ENCODE assay signal across 25 cellular contexts in genomic region chr12:124511259-124511985, GRCh38. TPM values are rescaled to one million over a fixed set of nuclear protein-coding genes. Genes with fewer than 3 reads are reported as not detected.
DNase-seq lines count a peak whose midpoint lies in the region; ATAC-seq and TF ChIP-seq lines count a peak whose summit lies in the region.
"Had no signal": no experiment of that assay in that cellular context is flagged by ENCODE, and none has a peak within 500 bp of the region (broad histone marks: within the 10 kb centered on the region; RNA-seq: fewer than 3 reads in every experiment).

No MANE protein-coding gene starts in this region.

- H2BK120ac ChIP-seq in mesenchymal stem cell (ENCODE audit: low read depth, low read length): peak overlapping the region; percentile 29

- no peak overlapping the region for H3K4me3 Mint-ChIP-seq in MCF 10A (ENCODE audit: unreplicated experiment)
- H3K4me3 Mint-ChIP-seq: activated CD8-positive, alpha-beta T cell treated with anti-CD3 and anti-CD28 coated beads for 36 hours; mesothelial cell of epicardium; T-helper 2 cell treated with Interferon-gamma antibody and Interleukin-4, amounts not matched to agents 5 μg/mL and 100 μg/mL, for 36 hours had no signal

- TF ChIP-seq CTCF in MCF 10A (IDR thresholded peaks at IDR 0.05; ENCODE audit: unreplicated experiment) (no peak), mammary epithelial cell (conservative IDR thresholded peaks at IDR 0.05 in 1 of 2, IDR thresholded peaks at IDR 0.05 in 1 of 2; ENCODE audit: extremely low read depth in 1 of 2, insufficient read depth in 1 of 2, low read depth in 1 of 2, low read length in 2 of 2) (no peak), WERI-Rb-1 (IDR thresholded peaks at IDR 0.05; ENCODE audit: low read depth, low read length) (no peak), stomach (IDR thresholded peaks at IDR 0.05) (no peak)

- H3K9me3 ChIP-seq in mammary epithelial cell (replicated peaks; ENCODE audit: insufficient read depth, low read length) (no peaks in the 10 kb centered on the region), WERI-Rb-1 (ENCODE audit: severe bottlenecking) (no peaks in the 10 kb centered on the region), mesenchymal stem cell (ENCODE audit: control insufficient read depth, low read length) (no peaks in the 10 kb centered on the region), stomach (no peaks in the 10 kb centered on the region)
- H3K9me3 ChIP-seq: vagina had no signal

- H4K91ac ChIP-seq in mesenchymal stem cell (ENCODE audit: low read length): peak overlapping the region; percentile 52

- peaks cover 47% of the 10 kb centered on the region for H3K4me1 Mint-ChIP-seq in MCF 10A (ENCODE audit: insufficient read depth, unreplicated experiment)

- H3K4ac ChIP-seq in mesenchymal stem cell (ENCODE audit: low read depth in 1 of 2, low read length in 2 of 2): peak overlapping the region in 1 of 2 experiments; percentile 32

- DNase-seq in MCF 10A (ENCODE audit: unreplicated experiment) (no peak), mammary epithelial cell (no peak), WERI-Rb-1 (no peak), mesenchymal stem cell (no peak), stomach (no peak)
- DNase-seq in stimulated activated naive CD4-positive, alpha-beta T cell treated with Interleukin-2 at 50 U/mL for 16 hours (lab: John Stamatoyannopoulos, UW): no peak
- DNase-seq: 8988T; activated CD8-positive, alpha-beta T cell treated with anti-CD3 and anti-CD28 coated beads for 36 hours; activated naive CD4-positive, alpha-beta T cell; AML-193; amniotic stem cell; effector CD8-positive, alpha-beta T cell; HCEC 1CT; kidney glomerular epithelial cell; NCI-H1436; NCI-H748 treated with DMSO at 0.1 percent for 48 hours; small intestine; stimulated activated CD4-positive, alpha-beta T cell treated with anti-CD3 and anti-CD28 coated beads, Interleukin-4, amount 100 ng/mL, for 1 hour had no signal

- H3K27ac ChIP-seq in mammary epithelial cell (ENCODE audit: insufficient read depth, low read depth, low read length) (no peak overlapping the region), WERI-Rb-1 (peak overlapping the region; percentile 21), mesenchymal stem cell (ENCODE audit: low read length, poor library complexity, severe bottlenecking) (peak overlapping the region; percentile 70), stomach (peak overlapping the region in 4 of 5 donors; percentile 78 to 87 (median 80))

- H2AK5ac ChIP-seq in mesenchymal stem cell (ENCODE audit: low read length, severe bottlenecking): peak overlapping the region; percentile 67

- H4K8ac ChIP-seq in mesenchymal stem cell (ENCODE audit: low read length): no peak overlapping the region

- H3K27me3 ChIP-seq in mammary epithelial cell (ENCODE audit: insufficient read depth, low read length) (no peaks in the 10 kb centered on the region), WERI-Rb-1 (ENCODE audit: insufficient read depth, low read depth, severe bottlenecking) (no peaks in the 10 kb centered on the region), mesenchymal stem cell (ENCODE audit: control insufficient read depth in 1 of 2, insufficient read depth in 1 of 2, low read length in 2 of 2) (no peaks in the 10 kb centered on the region), stomach (no peaks in the 10 kb centered on the region)
- H3K27me3 ChIP-seq: vagina had no signal

- H3K4me3 ChIP-seq in mammary epithelial cell (replicated peaks in 1 of 3; ENCODE audit: insufficient read depth in 1 of 3, low read depth in 2 of 3, low read length in 3 of 3) (no peak overlapping the region), WERI-Rb-1 (ENCODE audit: low read depth, low read length) (no peak overlapping the region), mesenchymal stem cell (ENCODE audit: insufficient read depth in 1 of 2, low read depth in 1 of 2, low read length in 2 of 2) (no peak overlapping the region), stomach (no peak overlapping the region)
- H3K4me3 ChIP-seq: vagina had no signal

- H3K27ac Mint-ChIP-seq in MCF 10A (ENCODE audit: low read depth, unreplicated experiment): peak overlapping the region; percentile 69
- H3K27ac Mint-ChIP-seq: activated CD8-positive, alpha-beta T cell treated with anti-CD3 and anti-CD28 coated beads for 36 hours; T-helper 2 cell treated with Interferon-gamma antibody and Interleukin-4, amounts not matched to agents 5 μg/mL and 100 μg/mL, for 36 hours had no signal

- no peak overlapping the region for H3K4me2 ChIP-seq in mammary epithelial cell (ENCODE audit: insufficient read depth, low read depth, low read length)
- H3K4me2 ChIP-seq in mesenchymal stem cell (ENCODE audit: low read length, poor library complexity, severe bottlenecking): no peak overlapping the region

- H2BK5ac ChIP-seq in mesenchymal stem cell (ENCODE audit: low read depth, low read length, poor library complexity, severe bottlenecking): no peak overlapping the region

- TF ChIP-seq EP300 in stomach (IDR thresholded peaks at IDR 0.05): no peak

- no peaks in the 10 kb centered on the region for H3K9me3 Mint-ChIP-seq in MCF 10A (ENCODE audit: unreplicated experiment)
- H3K9me3 Mint-ChIP-seq: activated CD8-positive, alpha-beta T cell treated with anti-CD3 and anti-CD28 coated beads for 36 hours; mesothelial cell of epicardium; nephron; T-helper 2 cell treated with Interferon-gamma antibody and Interleukin-4, amounts not matched to agents 5 μg/mL and 100 μg/mL, for 36 hours had no signal

- WGBS in mammary epithelial cell (ENCODE audit: low coverage, missing lambda C conversion rate): 97% methylated on average over 5 of the region's 23 CpGs
- 88% methylated on average over 23 of the region's 23 CpGs for WGBS in mesenchymal stem cell
- WGBS in stomach, 5 donors: 87 to 91% (median 90%) methylated on average over 18 to 23 of the region's 23 CpGs

- no peaks in the 10 kb centered on the region for H4K20me1 ChIP-seq in mammary epithelial cell (ENCODE audit: insufficient read depth, low read length)

- dilution Hi-C loops in mammary epithelial cell (cut with HindIII; ENCODE audit: low sequenced_read_pairs): loop anchor here (5.0 kb wide), 1 partner anchor 171 kb away; no protein-coding TSS in a partner anchor

- H3K14ac ChIP-seq in mesenchymal stem cell (ENCODE audit: low read length in 2 of 2): peak overlapping the region in 1 of 2 experiments; percentile 12

- H3K36me3 ChIP-seq in mammary epithelial cell (ENCODE audit: insufficient read depth, low read length) (no peaks in the 10 kb centered on the region), WERI-Rb-1 (peaks cover 56% of the 10 kb centered on the region), mesenchymal stem cell (ENCODE audit: control insufficient read depth in 1 of 2, insufficient read depth in 2 of 2, low read depth in 1 of 2, low read length in 2 of 2) (peaks cover 12 to 53% of the 10 kb centered on the region in 2 experiments), stomach (no peaks in the 10 kb centered on the region)
- H3K36me3 ChIP-seq: vagina had no signal

- peaks cover 49% of the 10 kb centered on the region for H3K36me3 Mint-ChIP-seq in MCF 10A (ENCODE audit: insufficient read depth, unreplicated experiment)

- ATAC-seq in HG02678 (IDR thresholded peaks at IDR 0.05; ENCODE audit: unreplicated experiment): no peak
- ATAC-seq in HG03520 (IDR thresholded peaks at IDR 0.05; ENCODE audit: unreplicated experiment): no peak
- ATAC-seq: activated CD8-positive, alpha-beta T cell treated with anti-CD3 and anti-CD28 coated beads for 36 hours; esophagus mucosa had no signal

- BruUV-seq in MCF 10A (replicated peaks; lab: Mats Ljungman, UMichigan) (no TSS peak), mammary epithelial cell (replicated peaks; lab: Mats Ljungman, UMichigan) (no TSS peak)

- no peak overlapping the region for H2BK15ac ChIP-seq in mesenchymal stem cell (ENCODE audit: low read depth, poor library complexity, severe bottlenecking)

- POLR2A ChIA-PET in MCF 10A (lab: Yijun Ruan, JAX): interaction anchor here (1.0 to 2.1 kb wide), 2 partner anchors 55 to 122 kb away, joined by 3 to 9 read pairs; no protein-coding TSS in a partner anchor

- H3K23ac ChIP-seq in mesenchymal stem cell (ENCODE audit: low read length in 2 of 2): no peak overlapping the region

- H2AFZ ChIP-seq in mammary epithelial cell (ENCODE audit: low read depth, low read length): no peak overlapping the region
- no peak overlapping the region for H2AFZ ChIP-seq in mesenchymal stem cell (ENCODE audit: low read depth, low read length)

- intact Hi-C loops in MCF 10A (cut with micrococcal nuclease) (loop anchor here (5.0 to 10.0 kb wide), 4 partner anchors 127 to 393 kb away; no protein-coding TSS in a partner anchor), mammary epithelial cell (cut with micrococcal nuclease) (loop anchor here (5.0 kb wide), 1 partner anchor 89 kb away; no protein-coding TSS in a partner anchor), stomach (cut with DNase I; ENCODE audit: low total_unique reads) (no loop called here)

- H2BK12ac ChIP-seq in mesenchymal stem cell (ENCODE audit: low read length in 2 of 2): peak overlapping the region; percentile 60 to 98

- no peaks in the 10 kb centered on the region for H3K27me3 Mint-ChIP-seq in MCF 10A (ENCODE audit: insufficient read depth, unreplicated experiment)
- H3K27me3 Mint-ChIP-seq: activated CD8-positive, alpha-beta T cell treated with anti-CD3 and anti-CD28 coated beads for 36 hours had no signal

- no peak for TF ChIP-seq POLR2A in stomach (IDR thresholded peaks at IDR 0.05)

- peak overlapping the region in 1 of 2 experiments; percentile 86 for H3K18ac ChIP-seq in mesenchymal stem cell (ENCODE audit: low read depth in 1 of 2, low read length in 2 of 2)

- peaks cover 90% of the 10 kb centered on the region for H3K79me2 ChIP-seq in mammary epithelial cell (ENCODE audit: insufficient read depth, low read length)

- H3K4me1 ChIP-seq in mammary epithelial cell (ENCODE audit: insufficient read depth, low read length) (peaks cover 87% of the 10 kb centered on the region), mesenchymal stem cell (ENCODE audit: control insufficient read depth, insufficient read depth, low read depth, low read length) (peaks cover 88% of the 10 kb centered on the region), stomach (peaks cover 69 to 100% (median 88%) of the 10 kb centered on the region in 4 donors)

- CTCF ChIA-PET in MCF 10A (lab: Yijun Ruan, JAX) (interaction anchor here (1.6 kb wide), 1 partner anchor 253 kb away, joined by 4 read pairs; no protein-coding TSS in a partner anchor), mammary epithelial cell (lab: Charles Lee; ENCODE audit: low non-redundant PET) (no interaction called here)

- H3K9ac ChIP-seq in mammary epithelial cell (ENCODE audit: insufficient read depth, low read length) (no peak overlapping the region), mesenchymal stem cell (ENCODE audit: low read length) (no peak overlapping the region)

- in situ Hi-C loops in mammary epithelial cell (cut with MboI; ENCODE audit: low sequenced_read_pairs in 2 of 2): no loop called here

- no peaks in the 10 kb centered on the region for H3K79me1 ChIP-seq in mesenchymal stem cell (replicated peaks; ENCODE audit: low read length, poor library complexity, severe bottlenecking)

RNA-seq across cellular contexts. Expression of gene NCOR2, which starts 56.0 kb away (rescaled TPM):
- 145 and 177 TPM in 2 replicates for total RNA-seq in MCF 10A (2022)
- total RNA-seq in mammary epithelial cell: 100 to 1,000 TPM in 1 of 2 donors, 10 to 100 TPM in 1; 70.5 to 158 TPM
- polyA plus RNA-seq in mammary epithelial cell: 18.9 TPM
- polyA minus RNA-seq in mammary epithelial cell: 117 TPM
- polyA plus RNA-seq in mesenchymal stem cell (2013, experiment 1 of 2): 120 TPM
- polyA plus RNA-seq in mesenchymal stem cell (2013, experiment 2 of 2): 113 TPM
- 100 to 1,000 TPM in 4 of 5 donors, 10 to 100 TPM in 1; 61.7 to 292 (median 116) TPM for total RNA-seq in stomach
- 10 to 100 TPM; 27.2 to 49.6 (median 37.7) TPM for polyA plus RNA-seq in stomach
